Comparison of ENCODE assay signal across 30 cellular contexts in genomic region chr4:138452823-138453222, GRCh38.
"Had no signal": no experiment of that assay in that cellular context is flagged by ENCODE, and none has a peak within 500 bp of the region (broad histone marks: within the 10 kb centered on the region; RNA-seq: fewer than 3 reads in every experiment).

No MANE protein-coding gene starts in this region.

- H3K4me3 ChIP-seq: ascending aorta, cardiac muscle cell, colonic mucosa, dorsolateral prefrontal cortex, pancreas, right atrium auricular region, testis, vagina had no signal

- H3K4me1 ChIP-seq: ascending aorta, colonic mucosa, pancreas, right atrium auricular region, testis had no signal

- H3K9me3 Mint-ChIP-seq: activated CD4-positive, alpha-beta memory T cell treated with anti-CD3 and anti-CD28 coated beads for 36 hours; activated CD4-positive, alpha-beta T cell treated with anti-CD3 and anti-CD28 coated beads, Interleukin-2, amount 10 ng/mL, durations not matched to agents 24 days and 14 days; activated T-helper 1 cell treated with anti-CD3 and anti-CD28 coated beads, Interleukin-12 subunit alpha, Interleukin-12 subunit beta, Interleukin-2, Interleukin-4 antibody, amounts not matched to agents 30 ng/mL and 10 ng/mL and 1 ng/mL, durations not matched to agents 14 hours and 24 hours and 36 hours; mesothelial cell of epicardium; neural crest cell had no signal

- H3K27ac Mint-ChIP-seq: activated CD4-positive, alpha-beta memory T cell treated with anti-CD3 and anti-CD28 coated beads for 36 hours; activated CD4-positive, alpha-beta T cell treated with anti-CD3 and anti-CD28 coated beads, Interleukin-2, amount 10 ng/mL, durations not matched to agents 24 days and 14 days; activated naive CD4-positive, alpha-beta T cell treated with anti-CD3 and anti-CD28 coated beads, Interleukin-2, amount 10 ng/mL, durations not matched to agents 7 days and 5 days; activated naive CD8-positive, alpha-beta T cell treated with anti-CD3 and anti-CD28 coated beads, Interleukin-2, amount 10 ng/mL, durations not matched to agents 7 days and 5 days; activated T-helper 1 cell treated with anti-CD3 and anti-CD28 coated beads, Interleukin-12 subunit alpha, Interleukin-12 subunit beta, Interleukin-2, Interleukin-4 antibody, amounts not matched to agents 30 ng/mL and 10 ng/mL and 1 ng/mL, durations not matched to agents 14 hours and 24 hours and 36 hours; brain; mesothelial cell of epicardium; naive B cell had no signal

- ATAC-seq: stimulated activated naive CD8-positive, alpha-beta T cell treated with anti-CD3 and anti-CD28 coated beads, Interleukin-15, Interleukin-2, amounts not matched to agents 100 U/mL and 50 U/mL, for 24 hours had no signal

- H3K36me3 ChIP-seq: ascending aorta, cardiac muscle cell, colonic mucosa, pancreas, right atrium auricular region, vagina had no signal

- H3K27me3 Mint-ChIP-seq: activated CD4-positive, alpha-beta memory T cell treated with anti-CD3 and anti-CD28 coated beads for 36 hours; activated CD4-positive, alpha-beta T cell treated with anti-CD3 and anti-CD28 coated beads, Interleukin-2, amount 10 ng/mL, durations not matched to agents 24 days and 14 days; activated naive CD4-positive, alpha-beta T cell treated with anti-CD3 and anti-CD28 coated beads, Interleukin-2, amount 10 ng/mL, durations not matched to agents 7 days and 5 days; activated naive CD8-positive, alpha-beta T cell treated with anti-CD3 and anti-CD28 coated beads, Interleukin-2, amount 10 ng/mL, durations not matched to agents 7 days and 5 days; brain; naive B cell had no signal

- H3K27me3 ChIP-seq: ascending aorta, cardiac muscle cell, colonic mucosa, dorsolateral prefrontal cortex, pancreas, right atrium auricular region, testis, vagina had no signal

- H3K4me1 Mint-ChIP-seq: activated CD4-positive, alpha-beta T cell treated with anti-CD3 and anti-CD28 coated beads, Interleukin-2, amount 10 ng/mL, durations not matched to agents 24 days and 14 days; activated naive CD4-positive, alpha-beta T cell treated with anti-CD3 and anti-CD28 coated beads, Interleukin-2, amount 10 ng/mL, durations not matched to agents 7 days and 5 days; activated naive CD8-positive, alpha-beta T cell treated with anti-CD3 and anti-CD28 coated beads, Interleukin-2, amount 10 ng/mL, durations not matched to agents 7 days and 5 days; brain; naive B cell had no signal

- H3K4me3 Mint-ChIP-seq: activated CD4-positive, alpha-beta memory T cell treated with anti-CD3 and anti-CD28 coated beads for 36 hours; activated CD4-positive, alpha-beta T cell treated with anti-CD3 and anti-CD28 coated beads, Interleukin-2, amount 10 ng/mL, durations not matched to agents 24 days and 14 days; activated naive CD4-positive, alpha-beta T cell treated with anti-CD3 and anti-CD28 coated beads, Interleukin-2, amount 10 ng/mL, durations not matched to agents 7 days and 5 days; activated naive CD8-positive, alpha-beta T cell treated with anti-CD3 and anti-CD28 coated beads, Interleukin-2, amount 10 ng/mL, durations not matched to agents 7 days and 5 days; activated T-helper 1 cell treated with anti-CD3 and anti-CD28 coated beads, Interleukin-12 subunit alpha, Interleukin-12 subunit beta, Interleukin-2, Interleukin-4 antibody, amounts not matched to agents 30 ng/mL and 10 ng/mL and 1 ng/mL, durations not matched to agents 14 hours and 24 hours and 36 hours; brain; mesothelial cell of epicardium; naive B cell; neural crest cell had no signal

- H3K36me3 Mint-ChIP-seq: activated CD4-positive, alpha-beta memory T cell treated with anti-CD3 and anti-CD28 coated beads for 36 hours; activated naive CD4-positive, alpha-beta T cell treated with anti-CD3 and anti-CD28 coated beads, Interleukin-2, amount 10 ng/mL, durations not matched to agents 7 days and 5 days; activated naive CD8-positive, alpha-beta T cell treated with anti-CD3 and anti-CD28 coated beads, Interleukin-2, amount 10 ng/mL, durations not matched to agents 7 days and 5 days; brain; mesothelial cell of epicardium; naive B cell had no signal

- H3K27ac ChIP-seq: ascending aorta, cardiac muscle cell, colonic mucosa, dorsolateral prefrontal cortex, pancreas, right atrium auricular region, testis, vagina had no signal

- H3K9me3 ChIP-seq: ascending aorta, colonic mucosa, pancreas, right atrium auricular region, testis, vagina had no signal

- DNase-seq: activated CD4-positive, alpha-beta memory T cell treated with anti-CD3 and anti-CD28 coated beads for 36 hours; activated CD4-positive, alpha-beta T cell treated with anti-CD3 and anti-CD28 coated beads, Interleukin-2, amount 10 ng/mL, durations not matched to agents 24 days and 14 days; activated CD4-positive, CD25-positive, alpha-beta regulatory T cell treated with anti-CD3 and anti-CD28 coated beads, Interleukin-2, amount 50 U/mL, for 72 hours; activated CD8-positive, alpha-beta memory T cell treated with anti-CD3 and anti-CD28 coated beads, Interleukin-2, amount 50 U/mL, for 4 hours; activated effector memory CD4-positive, alpha-beta T cell treated with anti-CD3 and anti-CD28 coated beads, Interleukin-2, amount 50 U/mL, for 16 hours; activated naive CD4-positive, alpha-beta T cell treated with anti-CD3 and anti-CD28 coated beads, Interleukin-2, amount 10 ng/mL, durations not matched to agents 7 days and 5 days; activated naive CD8-positive, alpha-beta T cell treated with anti-CD3 and anti-CD28 coated beads, Interleukin-2, amount 10 ng/mL, durations not matched to agents 7 days and 5 days; activated T-cell treated with anti-CD3 and anti-CD28 coated beads, Interleukin-2, amount 50 U/mL, for 1 hour; cerebellar nuclear complex; colonic mucosa; dorsolateral prefrontal cortex; effector memory CD4-positive, alpha-beta T cell; islet precursor cell; mammary epithelial cell; naive B cell; nucleus accumbens; pancreas; stimulated activated CD4-positive, alpha-beta T cell treated with anti-CD3 and anti-CD28 coated beads, Interleukin-4, amount 100 ng/mL, for 1 hour; stimulated activated naive CD8-positive, alpha-beta T cell treated with anti-CD3 and anti-CD28 coated beads, Interleukin-15, Interleukin-2, amounts not matched to agents 100 U/mL and 50 U/mL, for 24 hours; T-helper 9 cell; testis; trophoblast cell had no signal
